Comparison of ENCODE assay signal across 13 cellular contexts in genomic region chr1:45640293-45640692, GRCh38.
"Had no signal": no experiment of that assay in that cellular context is flagged by ENCODE, and none has a peak within 500 bp of the region (broad histone marks: within the 10 kb centered on the region; RNA-seq: fewer than 3 reads in every experiment).

No MANE protein-coding gene starts in this region.

- H3K4me3 ChIP-seq: breast epithelium, gastrocnemius medialis, hepatocyte, transverse colon had no signal

- DNase-seq: activated effector memory CD4-positive, alpha-beta T cell treated with anti-CD3 and anti-CD28 coated beads, Interleukin-2, amount 50 U/mL, for 16 hours; activated naive CD8-positive, alpha-beta T cell treated with anti-CD3 and anti-CD28 coated beads for 36 hours; aorta; gastrocnemius medialis; midbrain; naive thymus-derived CD4-positive, alpha-beta T cell; small intestine; T-helper 9 cell; transverse colon had no signal

- H2AFZ ChIP-seq: hepatocyte, parathyroid adenoma had no signal

- H3K9me3 Mint-ChIP-seq: activated naive CD8-positive, alpha-beta T cell treated with anti-CD3 and anti-CD28 coated beads for 36 hours; naive thymus-derived CD4-positive, alpha-beta T cell had no signal

- H3K27ac Mint-ChIP-seq: activated naive CD8-positive, alpha-beta T cell treated with anti-CD3 and anti-CD28 coated beads for 36 hours had no signal

- H3K9me3 ChIP-seq: breast epithelium, gastrocnemius medialis, transverse colon had no signal

- H3K79me2 ChIP-seq: parathyroid adenoma had no signal

- H3K4me3 Mint-ChIP-seq: activated naive CD8-positive, alpha-beta T cell treated with anti-CD3 and anti-CD28 coated beads for 36 hours; naive thymus-derived CD4-positive, alpha-beta T cell had no signal

- H3K27me3 Mint-ChIP-seq: activated naive CD8-positive, alpha-beta T cell treated with anti-CD3 and anti-CD28 coated beads for 36 hours; naive thymus-derived CD4-positive, alpha-beta T cell had no signal

- H3K27me3 ChIP-seq: breast epithelium, gastrocnemius medialis, hepatocyte, transverse colon had no signal

- H3K36me3 ChIP-seq: breast epithelium had no signal

- H3K27ac ChIP-seq: breast epithelium, gastrocnemius medialis, hepatocyte, parathyroid adenoma, transverse colon had no signal

- H3K4me2 ChIP-seq: hepatocyte had no signal

- FAIRE-seq: endometrium, small intestine had no signal

- H3K9ac ChIP-seq: parathyroid adenoma had no signal

- ATAC-seq: gastrocnemius medialis; naive thymus-derived CD4-positive, alpha-beta T cell had no signal

- H3K4me1 Mint-ChIP-seq: activated naive CD8-positive, alpha-beta T cell treated with anti-CD3 and anti-CD28 coated beads for 36 hours had no signal

- H3K4me1 ChIP-seq: breast epithelium, gastrocnemius medialis, parathyroid adenoma had no signal
